14 cellular contexts compared by ENCODE assay signal in the genomic region with DNA sequence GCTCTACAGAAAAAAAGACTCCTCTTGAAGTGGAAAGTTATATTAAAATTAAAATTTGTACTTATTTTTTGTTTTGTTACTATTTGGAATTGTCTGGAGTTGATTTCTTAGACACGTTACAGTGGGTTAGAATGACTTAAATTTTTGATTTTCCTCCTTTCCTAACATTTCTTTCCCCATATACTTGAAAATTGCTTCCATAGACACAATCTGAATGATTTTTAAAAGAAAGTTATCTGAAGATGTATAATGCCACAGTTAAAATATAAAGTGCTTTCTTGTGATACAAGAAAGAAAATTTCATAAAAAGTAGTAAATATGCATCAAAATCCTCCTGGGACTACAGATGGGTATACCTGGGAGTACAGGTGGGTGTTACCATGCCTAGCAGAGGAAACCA. TPM values are rescaled to one million over a fixed set of nuclear protein-coding genes. Genes with fewer than 3 reads are reported as not detected.
DNase-seq lines count a peak whose midpoint lies in the region; ATAC-seq and TF ChIP-seq lines count a peak whose summit lies in the region.
"Had no signal": no experiment of that assay in that cellular context is flagged by ENCODE, and none has a peak within 500 bp of the region (broad histone marks: within the 10 kb centered on the region; RNA-seq: fewer than 3 reads in every experiment).

No MANE protein-coding gene starts in this region.

- no peaks in the 10 kb centered on the region for H3K27me3 ChIP-seq in HUES64 (ENCODE audit: insufficient read depth, low read length)
- H3K27me3 ChIP-seq in mammary epithelial cell (ENCODE audit: insufficient read depth, low read length): no peaks in the 10 kb centered on the region
- H3K27me3 ChIP-seq in neural progenitor cell: no peaks in the 10 kb centered on the region

- no peak overlapping the region for H3K27ac ChIP-seq in HUES64 (ENCODE audit: low read depth, low read length)
- H3K27ac ChIP-seq in mammary epithelial cell (ENCODE audit: insufficient read depth, low read depth, low read length): no peak overlapping the region
- H3K27ac ChIP-seq in neural progenitor cell: no peak overlapping the region

- H3K9me3 Mint-ChIP-seq in activated CD8-positive, alpha-beta T cell treated with anti-CD3 and anti-CD28 coated beads for 36 hours: peaks cover 6% of the 10 kb centered on the region
- peaks cover 2% of the 10 kb centered on the region for H3K9me3 Mint-ChIP-seq in activated CD8-positive, alpha-beta T cell treated with anti-CD3 and anti-CD28 coated beads, Interleukin-2, amount 10 ng/mL, durations not matched to agents 7 days and 5 days (ENCODE audit: insufficient read depth)
- H3K9me3 Mint-ChIP-seq in neural progenitor cell: peaks cover 25% of the 10 kb centered on the region
- H3K9me3 Mint-ChIP-seq: dendritic cell treated with granulocyte-macrophage colony-stimulating factor and Interleukin-4, amounts not matched to agents 40 ng/mL and 50 ng/mL, for 4 days; naive thymus-derived CD8-positive, alpha-beta T cell had no signal

- TF ChIP-seq CTCF in activated CD8-positive, alpha-beta T cell treated with anti-CD3 and anti-CD28 coated beads for 36 hours (IDR thresholded peaks at IDR 0.05): no peak
- no peak for TF ChIP-seq CTCF in mammary epithelial cell (conservative IDR thresholded peaks at IDR 0.05 in 1 of 2, IDR thresholded peaks at IDR 0.05 in 1 of 2; ENCODE audit: extremely low read depth in 1 of 2, insufficient read depth in 1 of 2, low read depth in 1 of 2, low read length in 2 of 2)
- no peak for TF ChIP-seq CTCF in neural progenitor cell (IDR thresholded peaks at IDR 0.05)

- peaks cover 19% of the 10 kb centered on the region for H3K4me1 Mint-ChIP-seq in activated CD8-positive, alpha-beta T cell treated with anti-CD3 and anti-CD28 coated beads for 36 hours (ENCODE audit: low read depth)
- H3K4me1 Mint-ChIP-seq in activated CD8-positive, alpha-beta T cell treated with anti-CD3 and anti-CD28 coated beads, Interleukin-2, amount 10 ng/mL, durations not matched to agents 7 days and 5 days (ENCODE audit: low read depth): peaks cover 21% of the 10 kb centered on the region
- H3K4me1 Mint-ChIP-seq in neural progenitor cell: peaks cover 17% of the 10 kb centered on the region

- WGBS in HUES64: no CpG with 5 or more reads among the region's 1 CpG
- 88% methylated on average over 1 of the region's 1 CpG for WGBS in mammary epithelial cell (ENCODE audit: low coverage, missing lambda C conversion rate)

- in situ Hi-C loops in mammary epithelial cell (cut with MboI; ENCODE audit: low sequenced_read_pairs in 2 of 2): loop anchor here in 1 of 2 donors (10.0 kb wide), 1 partner anchor 142 kb away; no protein-coding TSS in a partner anchor

- H3K4me1 ChIP-seq in HUES64 (ENCODE audit: insufficient read depth, low read length) (peaks cover 18% of the 10 kb centered on the region), mammary epithelial cell (ENCODE audit: insufficient read depth, low read length) (peaks cover 10% of the 10 kb centered on the region), neural progenitor cell (peaks cover 22% of the 10 kb centered on the region)

- H2AFZ ChIP-seq in mammary epithelial cell (ENCODE audit: low read depth, low read length) (no peak overlapping the region), neural progenitor cell (replicated peaks) (no peak overlapping the region)

- POLR2A ChIA-PET in activated CD8-positive, alpha-beta T cell treated with anti-CD3 and anti-CD28 coated beads for 36 hours (lab: Charles Lee): no interaction called here
- POLR2A ChIA-PET in activated CD8-positive, alpha-beta T cell treated with anti-CD3 and anti-CD28 coated beads, Interleukin-2, amount 10 ng/mL, durations not matched to agents 7 days and 5 days (lab: Charles Lee): interaction anchor here (0.7 kb wide), 1 partner anchor 66 kb away, joined by 5 read pairs; no protein-coding TSS in a partner anchor

- intact Hi-C loops in activated CD8-positive, alpha-beta T cell treated with anti-CD3 and anti-CD28 coated beads for 36 hours (cut with micrococcal nuclease): loop anchor here (10.0 kb wide), 3 partner anchors 128 to 212 kb away; a partner anchor contains a TSS
- intact Hi-C loops in mammary epithelial cell (cut with micrococcal nuclease): no loop called here

- H3K27ac Mint-ChIP-seq in activated CD8-positive, alpha-beta T cell treated with anti-CD3 and anti-CD28 coated beads for 36 hours: no peak overlapping the region
- no peak overlapping the region for H3K27ac Mint-ChIP-seq in activated CD8-positive, alpha-beta T cell treated with anti-CD3 and anti-CD28 coated beads, Interleukin-2, amount 10 ng/mL, durations not matched to agents 7 days and 5 days
- no peak overlapping the region for H3K27ac Mint-ChIP-seq in neural progenitor cell
- H3K27ac Mint-ChIP-seq: dendritic cell treated with granulocyte-macrophage colony-stimulating factor and Interleukin-4, amounts not matched to agents 40 ng/mL and 50 ng/mL, for 4 days; naive thymus-derived CD8-positive, alpha-beta T cell; stimulated activated naive B cell treated with anti-CD40 and anti-IgM and Interleukin-4, amounts not matched to agents 10 μg/mL and 1 μg/mL and 100 μg/mL, for 72 hours had no signal

- H3K79me2 ChIP-seq in mammary epithelial cell (ENCODE audit: insufficient read depth, low read length): peaks cover 85% of the 10 kb centered on the region
- peaks cover 92% of the 10 kb centered on the region for H3K79me2 ChIP-seq in neural progenitor cell (ENCODE audit: low read depth)

- peaks cover 18% of the 10 kb centered on the region for H3F3A ChIP-seq in neural progenitor cell (ENCODE audit: low read depth)

- CTCF ChIA-PET in activated CD8-positive, alpha-beta T cell treated with anti-CD3 and anti-CD28 coated beads for 36 hours (lab: Charles Lee): interaction anchor here (1.0 kb wide), 1 partner anchor 17 kb away, joined by 3 read pairs; no protein-coding TSS in a partner anchor
- CTCF ChIA-PET in activated CD8-positive, alpha-beta T cell treated with anti-CD3 and anti-CD28 coated beads, Interleukin-2, amount 10 ng/mL, durations not matched to agents 7 days and 5 days (lab: Charles Lee): interaction anchor here (1.7 to 2.2 kb wide), 2 partner anchors 128 to 167 kb away, joined by 3 to 13 read pairs; no protein-coding TSS in a partner anchor
- CTCF ChIA-PET in mammary epithelial cell (lab: Charles Lee; ENCODE audit: low non-redundant PET): no interaction called here

- peak overlapping the region; percentile 86 for H3K4me3 ChIP-seq in HUES64 (ENCODE audit: low read length)
- H3K4me3 ChIP-seq in mammary epithelial cell (replicated peaks in 1 of 3; ENCODE audit: insufficient read depth in 1 of 3, low read depth in 2 of 3, low read length in 3 of 3): peak overlapping the region in 1 of 3 experiments; percentile 89
- peak overlapping the region; percentile 97 for H3K4me3 ChIP-seq in neural progenitor cell

- H4K20me1 ChIP-seq in mammary epithelial cell (ENCODE audit: insufficient read depth, low read length): no peaks in the 10 kb centered on the region
- H4K20me1 ChIP-seq in neural progenitor cell (ENCODE audit: low read depth): peaks cover 37% of the 10 kb centered on the region

- no peak for ATAC-seq in activated CD8-positive, alpha-beta T cell treated with anti-CD3 and anti-CD28 coated beads for 36 hours
- no peak for ATAC-seq in activated CD8-positive, alpha-beta T cell treated with anti-CD3 and anti-CD28 coated beads, Interleukin-2, amount 10 ng/mL, durations not matched to agents 7 days and 5 days
- no peak for ATAC-seq in activated CD4-positive, CD25-positive, alpha-beta regulatory T cell treated with anti-CD3 and anti-CD28 coated beads, Interleukin-2, amount 50 U/mL, for 24 hours
- ATAC-seq in GM21423 (IDR thresholded peaks at IDR 0.05; ENCODE audit: unreplicated experiment): no peak
- ATAC-seq: naive thymus-derived CD8-positive, alpha-beta T cell; stimulated activated naive B cell treated with anti-CD40 and anti-IgM and Interleukin-4, amounts not matched to agents 10 μg/mL and 1 μg/mL and 100 μg/mL, for 72 hours had no signal

- H3K36me3 ChIP-seq in HUES64 (ENCODE audit: insufficient read depth, low read length): peaks cover 4% of the 10 kb centered on the region; the same call in 1 of the 2 replicates
- no peaks in the 10 kb centered on the region for H3K36me3 ChIP-seq in mammary epithelial cell (ENCODE audit: insufficient read depth, low read length)
- H3K36me3 ChIP-seq in neural progenitor cell: peaks cover 3% of the 10 kb centered on the region
- H3K36me3 ChIP-seq: left ventricle myocardium inferior had no signal

- no peak for DNase-seq in activated CD8-positive, alpha-beta T cell treated with anti-CD3 and anti-CD28 coated beads for 36 hours
- no peak for DNase-seq in activated CD8-positive, alpha-beta T cell treated with anti-CD3 and anti-CD28 coated beads, Interleukin-2, amount 10 ng/mL, durations not matched to agents 7 days and 5 days
- DNase-seq in mammary epithelial cell (no peak), neural progenitor cell (ENCODE audit: low spot score) (no peak), OCI-M2 (lab: John Stamatoyannopoulos, UW; ENCODE audit: unreplicated experiment) (no peak)
- DNase-seq: activated T-cell treated with anti-CD3 and anti-CD28 coated beads, Interleukin-2, amount 50 U/mL, for 1 hour; left ventricle myocardium inferior; naive thymus-derived CD8-positive, alpha-beta T cell; NCI-H1105 treated with DMSO at 0.1 percent for 48 hours; stimulated activated naive B cell treated with anti-CD40 and anti-IgM and Interleukin-4, amounts not matched to agents 10 μg/mL and 1 μg/mL and 100 μg/mL, for 72 hours had no signal

- H3K36me3 Mint-ChIP-seq in activated CD8-positive, alpha-beta T cell treated with anti-CD3 and anti-CD28 coated beads for 36 hours (ENCODE audit: low read depth): peaks cover 6% of the 10 kb centered on the region
- peaks cover 11% of the 10 kb centered on the region for H3K36me3 Mint-ChIP-seq in activated CD8-positive, alpha-beta T cell treated with anti-CD3 and anti-CD28 coated beads, Interleukin-2, amount 10 ng/mL, durations not matched to agents 7 days and 5 days (ENCODE audit: low read depth)
- peaks cover 28% of the 10 kb centered on the region for H3K36me3 Mint-ChIP-seq in neural progenitor cell

- peak overlapping the region; percentile 20 for H3K4me3 Mint-ChIP-seq in activated CD8-positive, alpha-beta T cell treated with anti-CD3 and anti-CD28 coated beads for 36 hours
- no peak overlapping the region for H3K4me3 Mint-ChIP-seq in activated CD8-positive, alpha-beta T cell treated with anti-CD3 and anti-CD28 coated beads, Interleukin-2, amount 10 ng/mL, durations not matched to agents 7 days and 5 days
- H3K4me3 Mint-ChIP-seq in neural progenitor cell: no peak overlapping the region
- H3K4me3 Mint-ChIP-seq: dendritic cell treated with granulocyte-macrophage colony-stimulating factor and Interleukin-4, amounts not matched to agents 40 ng/mL and 50 ng/mL, for 4 days had no signal

- no peak overlapping the region for H3K9ac ChIP-seq in HUES64 (ENCODE audit: low read depth, low read length)
- no peak overlapping the region for H3K9ac ChIP-seq in mammary epithelial cell (ENCODE audit: insufficient read depth, low read length)
- no peak overlapping the region for H3K9ac ChIP-seq in neural progenitor cell

- H3K9me3 ChIP-seq in HUES64 (ENCODE audit: insufficient read depth, low read depth, low read length) (peaks cover 4% of the 10 kb centered on the region; the same call in 1 of the 2 replicates), mammary epithelial cell (replicated peaks; ENCODE audit: insufficient read depth, low read length) (no peaks in the 10 kb centered on the region), neural progenitor cell (ENCODE audit: low read depth) (no peaks in the 10 kb centered on the region)

- no TSS peak for BruUV-seq in mammary epithelial cell (replicated peaks; lab: Mats Ljungman, UMichigan)

- H3K27me3 Mint-ChIP-seq in activated CD8-positive, alpha-beta T cell treated with anti-CD3 and anti-CD28 coated beads for 36 hours: no peaks in the 10 kb centered on the region
- no peaks in the 10 kb centered on the region for H3K27me3 Mint-ChIP-seq in activated CD8-positive, alpha-beta T cell treated with anti-CD3 and anti-CD28 coated beads, Interleukin-2, amount 10 ng/mL, durations not matched to agents 7 days and 5 days (ENCODE audit: low read depth)
- no peaks in the 10 kb centered on the region for H3K27me3 Mint-ChIP-seq in neural progenitor cell (ENCODE audit: insufficient read depth, low read depth)
- H3K27me3 Mint-ChIP-seq: dendritic cell treated with granulocyte-macrophage colony-stimulating factor and Interleukin-4, amounts not matched to agents 40 ng/mL and 50 ng/mL, for 4 days; naive thymus-derived CD8-positive, alpha-beta T cell; stimulated activated naive B cell treated with anti-CD40 and anti-IgM and Interleukin-4, amounts not matched to agents 10 μg/mL and 1 μg/mL and 100 μg/mL, for 72 hours had no signal

- peak overlapping the region; percentile 74 for H3K4me2 ChIP-seq in mammary epithelial cell (ENCODE audit: insufficient read depth, low read depth, low read length)
- peak overlapping the region; percentile 95 for H3K4me2 ChIP-seq in neural progenitor cell

- dilution Hi-C loops in mammary epithelial cell (cut with HindIII; ENCODE audit: low sequenced_read_pairs): no loop called here

RNA-seq across cellular contexts. Expression of a gene that starts 2.3 kb away (rescaled TPM):
- 10 to 100 TPM; 16.8 to 21.6 TPM for total RNA-seq in activated CD8-positive, alpha-beta T cell treated with anti-CD3 and anti-CD28 coated beads for 36 hours
- total RNA-seq in activated CD8-positive, alpha-beta T cell treated with anti-CD3 and anti-CD28 coated beads, Interleukin-2, amount 10 ng/mL, durations not matched to agents 7 days and 5 days: 10 to 100 TPM; 20.9 to 25.3 TPM
- 16.0 TPM for polyA plus RNA-seq in HUES64 (2013, experiment 1 of 2)
- 18.6 TPM for polyA plus RNA-seq in HUES64 (2013, experiment 2 of 2)
- 10 to 100 TPM; 21.8 to 28.2 TPM for total RNA-seq in mammary epithelial cell
- 6.9 TPM for polyA plus RNA-seq in mammary epithelial cell
- 34.6 TPM for polyA minus RNA-seq in mammary epithelial cell
- total RNA-seq in neural progenitor cell (ENCODE audit: low replicate concordance): 21.1 and 33.2 TPM in 2 replicates

RNA-seq across cellular contexts. Expression of a gene that starts 2.8 kb away (rescaled TPM):
- total RNA-seq in activated CD8-positive, alpha-beta T cell treated with anti-CD3 and anti-CD28 coated beads for 36 hours: 100 to 1,000 TPM; 115 to 131 TPM
- 100 to 1,000 TPM; 137 to 147 TPM for total RNA-seq in activated CD8-positive, alpha-beta T cell treated with anti-CD3 and anti-CD28 coated beads, Interleukin-2, amount 10 ng/mL, durations not matched to agents 7 days and 5 days
- 122 TPM for polyA plus RNA-seq in HUES64 (2013, experiment 1 of 2)
- polyA plus RNA-seq in HUES64 (2013, experiment 2 of 2): 126 TPM
- 100 to 1,000 TPM; 103 to 119 TPM for total RNA-seq in mammary epithelial cell
- 83.0 TPM for polyA plus RNA-seq in mammary epithelial cell
- polyA minus RNA-seq in mammary epithelial cell: 47.4 TPM
- 121 and 241 TPM in 2 replicates for total RNA-seq in neural progenitor cell (ENCODE audit: low replicate concordance)
